Comparison of ENCODE assay signal across 17 cellular contexts in the genomic region with DNA sequence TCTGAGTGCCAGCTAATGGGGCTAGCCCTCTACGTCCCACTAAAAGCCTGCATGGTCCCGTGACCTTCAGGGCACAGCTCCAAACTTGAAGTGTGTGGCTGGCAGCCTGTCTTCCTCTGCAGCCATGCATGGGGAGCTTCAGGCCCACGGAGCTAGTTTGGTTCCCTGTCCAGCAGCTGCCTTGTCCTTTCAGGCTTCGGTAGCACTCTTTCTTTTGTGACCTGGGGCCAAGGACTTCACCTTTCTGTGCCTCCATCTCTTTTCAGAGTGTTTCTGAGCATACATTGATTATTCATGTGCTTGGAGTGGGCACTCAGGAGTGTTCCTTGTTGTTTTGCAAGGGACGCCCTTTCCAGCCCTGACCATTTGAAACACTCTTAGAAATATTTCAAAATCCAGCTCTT.
DNase-seq lines count a peak whose midpoint lies in the region; TF ChIP-seq lines count a peak whose summit lies in the region.
"Had no signal": no experiment of that assay in that cellular context is flagged by ENCODE, and none has a peak within 500 bp of the region (broad histone marks: within the 10 kb centered on the region; RNA-seq: fewer than 3 reads in every experiment).

No MANE protein-coding gene starts in this region.

- no peaks in the 10 kb centered on the region for H3K36me3 ChIP-seq in vagina
- H3K36me3 ChIP-seq: HAP-1, ovary had no signal

- H3K4me3 ChIP-seq in vagina: no peak overlapping the region
- H3K4me3 ChIP-seq: HAP-1, ovary, tibial artery had no signal

- no peaks in the 10 kb centered on the region for H3K9me3 ChIP-seq in vagina
- H3K9me3 ChIP-seq: HAP-1, ovary, tibial artery had no signal

- no peaks in the 10 kb centered on the region for H3K27me3 ChIP-seq in vagina
- H3K27me3 ChIP-seq: ovary, tibial artery had no signal

- TF ChIP-seq POLR2A in vagina (IDR thresholded peaks at IDR 0.05): no peak

- intact Hi-C loops in cardiac septum (cut with DNase I): loop anchor here (5.0 kb wide), 1 partner anchor 56 kb away; no protein-coding TSS in a partner anchor
- intact Hi-C loops in vagina (cut with DNase I): no loop called here

- H3K4me1 ChIP-seq in vagina: peaks cover 5% of the 10 kb centered on the region
- H3K4me1 ChIP-seq: HAP-1, tibial artery had no signal

- peak; percentile 23 for DNase-seq in NCI-H1092 treated with DMSO at 0.1 percent for 48 hours (lab: John Stamatoyannopoulos, UW)
- DNase-seq in NCI-H1092 (lab: John Stamatoyannopoulos, UW): no peak
- DNase-seq in cardiac septum (ENCODE audit: low spot score): peak; percentile 84
- peak; percentile 4 for DNase-seq in midbrain (lab: John Stamatoyannopoulos, UW)
- DNase-seq in vagina (ENCODE audit: extremely low spot score in 2 of 2): peak; percentile 81 to 88
- no peak for DNase-seq in NK-92 (lab: John Stamatoyannopoulos, UW; ENCODE audit: unreplicated experiment)
- DNase-seq in activated CD4-positive, alpha-beta T cell treated with anti-CD3 and anti-CD28 coated beads, Interleukin-2, amount 50 U/mL, for 1 hour: no peak
- no peak for DNase-seq in EL
- DNase-seq: AML-193; COR-L47; NCI-H510A; ovary; stimulated activated naive CD4-positive, alpha-beta T cell treated with Interleukin-2 at 50 U/mL for 16 hours; T-helper 9 cell; tibial artery had no signal

- H3K27ac ChIP-seq in vagina: no peak overlapping the region
- H3K27ac ChIP-seq: 22Rv1, ovary, tibial artery had no signal

- TF ChIP-seq CTCF in vagina (IDR thresholded peaks at IDR 0.05): no peak

Comparison
In these comparisons a context has a peak if more than half of its experiments do, and no peak if none do; other contexts are left out.
1. DNase-seq: peak in NCI-H1092 treated with DMSO at 0.1 percent for 48 hours (single experiment), cardiac septum (single experiment), midbrain (single experiment) and vagina (2 of 2); none in NCI-H1092 (single experiment), NK-92 (single experiment), activated CD4-positive, alpha-beta T cell treated with anti-CD3 and anti-CD28 coated beads, Interleukin-2, amount 50 U/mL, for 1 hour (single experiment) and EL (single experiment).